1 cellular context compared by ENCODE assay signal in genomic region chr11:72624496-72625201, GRCh38.
TF ChIP-seq lines count a peak whose summit lies in the region.

No MANE protein-coding gene starts in this region.

TF ChIP-seq in endothelial cell of umbilical vein, 7 proteins besides CTCF, POLR2A, EP300 and RAD21 (continued from another document):
- no peak for TF ChIP-seq FOS (IDR thresholded peaks at IDR 0.05; ENCODE audit: borderline replicate concordance, insufficient read depth, low read length)
- TF ChIP-seq MAX (IDR thresholded peaks at IDR 0.05; ENCODE audit: insufficient read depth, insufficient read length) = no peak
- no peak for TF ChIP-seq EZH2 (IDR thresholded peaks at IDR 0.05; ENCODE audit: borderline replicate concordance, low read depth, low read length, severe bottlenecking)
